Comparison of ENCODE assay signal across 8 cellular contexts in genomic region chr6:125747589-125748533, GRCh38. TPM values are rescaled to one million over a fixed set of nuclear protein-coding genes. Genes with fewer than 3 reads are reported as not detected.
A peak's percentile ranks its signal among the peaks of the same experiment; 100 is the strongest.
DNase-seq lines count a peak whose midpoint lies in the region; ATAC-seq and TF ChIP-seq lines count a peak whose summit lies in the region.

No MANE protein-coding gene starts in this region.

- no peaks in the 10 kb centered on the region for H4K20me1 ChIP-seq in OCI-LY3 (ENCODE audit: insufficient read depth, low read length)

- H3K9me3 ChIP-seq in OCI-LY3 (ENCODE audit: insufficient read depth, low read length) (no peaks in the 10 kb centered on the region), ascending aorta (no peaks in the 10 kb centered on the region)

- intact Hi-C loops in ascending aorta (cut with DNase I): loop anchor here (2.0 to 5.0 kb wide), 5 partner anchors 13 to 383 kb away; no protein-coding TSS in a partner anchor
- intact Hi-C loops in sciatic nerve (cut with DNase I): no loop called here

- H3K9ac ChIP-seq in OCI-LY3 (ENCODE audit: low read length): no peak overlapping the region; the same call in 1 of the 2 replicates

- peak; percentile 35 for ATAC-seq in sciatic nerve

- peak overlapping the region; percentile 21; the same call in 1 of the 2 replicates for H2AFZ ChIP-seq in OCI-LY3 (ENCODE audit: low read depth, low read length)

- H3K4me2 ChIP-seq in OCI-LY3 (ENCODE audit: low read length): peak overlapping the region; percentile 95

- H3K27ac ChIP-seq in OCI-LY3 (ENCODE audit: low read length) (no peak overlapping the region), ascending aorta (peak overlapping the region; percentile 95 to 99)

- peak overlapping the region; percentile 91 for H3K4me3 ChIP-seq in OCI-LY3 (ENCODE audit: low read length)
- H3K4me3 ChIP-seq in ascending aorta: peak overlapping the region; percentile 79 to 81
- peak overlapping the region; percentile 60 for H3K4me3 ChIP-seq in iPS-11a (ENCODE audit: low read depth, low read length)

- H3K27me3 ChIP-seq in OCI-LY3 (ENCODE audit: low read depth, low read length): peaks cover 74% of the 10 kb centered on the region
- no peaks in the 10 kb centered on the region for H3K27me3 ChIP-seq in ascending aorta

- no peak for TF ChIP-seq CTCF in OCI-LY3 (IDR thresholded peaks at IDR 0.05; ENCODE audit: low read depth, low read length)
- TF ChIP-seq CTCF in ascending aorta (IDR thresholded peaks at IDR 0.05): no peak

- DNase-seq in NCI-H2227 (lab: John Stamatoyannopoulos, UW; ENCODE audit: unreplicated experiment) (peak; percentile 7), NCI-H2227 treated with DMSO at 0.1 percent for 48 hours (lab: John Stamatoyannopoulos, UW) (no peak), ascending aorta (ENCODE audit: low spot score in 2 of 2) (peak in 1 of 2 donors; percentile 76), sciatic nerve (ENCODE audit: low spot score) (peak; percentile 67), NK-92 (lab: John Stamatoyannopoulos, UW; ENCODE audit: unreplicated experiment) (no peak), NCI-H187 treated with DMSO at 0.1 percent for 48 hours (lab: John Stamatoyannopoulos, UW) (no peak)

- H3K36me3 ChIP-seq in OCI-LY3 (replicated peaks; ENCODE audit: low read depth, low read length): no peaks in the 10 kb centered on the region
- no peaks in the 10 kb centered on the region for H3K36me3 ChIP-seq in ascending aorta

- H3K79me2 ChIP-seq in OCI-LY3 (ENCODE audit: low read length): no peaks in the 10 kb centered on the region

- H3K4me1 ChIP-seq in OCI-LY3 (ENCODE audit: low read length): peaks cover 34% of the 10 kb centered on the region
- peaks cover 3 to 12% of the 10 kb centered on the region in 2 donors for H3K4me1 ChIP-seq in ascending aorta

RNA-seq across cellular contexts. Expression of gene HEY2, which starts 1.6 kb away (rescaled TPM):
- total RNA-seq in ascending aorta: 0.32 TPM
- total RNA-seq in sciatic nerve: 4.3 TPM

RNA-seq across cellular contexts. Expression of gene NCOA7, which starts 42.9 kb away (rescaled TPM):
- total RNA-seq in ascending aorta (37.4 TPM), sciatic nerve (69.0 TPM)

Comparison
In these comparisons a context has a peak if more than half of its experiments do, and no peak if none do; other contexts are left out.
1. DNase-seq: peak in NCI-H2227 (single experiment) and sciatic nerve (single experiment); none in NCI-H2227 treated with DMSO at 0.1 percent for 48 hours (single experiment), NK-92 (single experiment) and NCI-H187 treated with DMSO at 0.1 percent for 48 hours (single experiment).
2. Peak in every context shown above with its lines, with median percentiles within 50 percentile points of each other: H3K4me3 ChIP-seq.